Comparison of ENCODE assay signal across 1 cellular context in the genomic region with DNA sequence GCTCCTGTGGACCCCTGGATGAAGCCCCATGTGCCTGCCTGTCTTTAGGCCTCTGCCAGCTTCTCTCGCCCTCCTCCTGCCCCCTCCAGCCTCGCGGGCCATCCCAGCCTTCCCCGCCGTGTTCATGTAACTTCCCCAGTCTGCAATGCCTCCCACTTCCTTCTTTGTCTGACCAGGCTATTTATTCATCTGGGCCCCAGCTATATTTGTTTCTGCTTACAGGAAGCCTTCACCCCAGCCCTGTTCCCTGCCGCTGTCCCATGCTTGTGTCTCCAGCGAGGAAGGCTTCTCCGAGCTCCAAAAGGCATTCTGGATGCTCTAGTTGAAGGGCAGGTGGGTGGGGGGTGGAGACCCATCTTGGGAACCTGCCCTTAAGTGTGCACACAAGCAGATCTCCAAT.
TF ChIP-seq lines count a peak whose summit lies in the region.

No MANE protein-coding gene starts in this region.

TF ChIP-seq in K562, 482 proteins besides CTCF, POLR2A, EP300 and RAD21:
- TF ChIP-seq, protein P1, sequence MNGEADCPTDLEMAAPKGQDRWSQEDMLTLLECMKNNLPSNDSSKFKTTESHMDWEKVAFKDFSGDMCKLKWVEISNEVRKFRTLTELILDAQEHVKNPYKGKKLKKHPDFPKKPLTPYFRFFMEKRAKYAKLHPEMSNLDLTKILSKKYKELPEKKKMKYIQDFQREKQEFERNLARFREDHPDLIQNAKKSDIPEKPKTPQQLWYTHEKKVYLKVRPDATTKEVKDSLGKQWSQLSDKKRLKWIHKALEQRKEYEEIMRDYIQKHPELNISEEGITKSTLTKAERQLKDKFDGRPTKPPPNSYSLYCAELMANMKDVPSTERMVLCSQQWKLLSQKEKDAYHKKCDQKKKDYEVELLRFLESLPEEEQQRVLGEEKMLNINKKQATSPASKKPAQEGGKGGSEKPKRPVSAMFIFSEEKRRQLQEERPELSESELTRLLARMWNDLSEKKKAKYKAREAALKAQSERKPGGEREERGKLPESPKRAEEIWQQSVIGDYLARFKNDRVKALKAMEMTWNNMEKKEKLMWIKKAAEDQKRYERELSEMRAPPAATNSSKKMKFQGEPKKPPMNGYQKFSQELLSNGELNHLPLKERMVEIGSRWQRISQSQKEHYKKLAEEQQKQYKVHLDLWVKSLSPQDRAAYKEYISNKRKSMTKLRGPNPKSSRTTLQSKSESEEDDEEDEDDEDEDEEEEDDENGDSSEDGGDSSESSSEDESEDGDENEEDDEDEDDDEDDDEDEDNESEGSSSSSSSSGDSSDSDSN (IDR thresholded peaks at IDR 0.05; ENCODE audit: borderline replicate concordance in 1 of 2, low read depth in 2 of 2, low read length in 2 of 2): no peak
- TF ChIP-seq U2AF1 (optimal IDR thresholded peaks at IDR 0.05; ENCODE audit: low read depth, low read length) (no peak), SMARCA4 (IDR thresholded peaks at IDR 0.05) (no peak), HMG20A (CRISPR knock-in tag; conservative IDR thresholded peaks at IDR 0.05) (no peak), RBM17 (IDR thresholded peaks at IDR 0.05; ENCODE audit: borderline replicate concordance, low read depth, low read length) (no peak), ADNP (tag; IDR thresholded peaks at IDR 0.05) (no peak), ZFP1 (CRISPR knock-in tag; IDR thresholded peaks at IDR 0.05) (no peak), ZNF561 (CRISPR knock-in tag; conservative IDR thresholded peaks at IDR 0.05) (no peak), HEY1 (CRISPR knock-in tag; IDR thresholded peaks at IDR 0.05; ENCODE audit: borderline replicate concordance) (no peak), MIER1 (IDR thresholded peaks at IDR 0.05; ENCODE audit: low read depth) (no peak), SMAD2 (IDR thresholded peaks at IDR 0.05; ENCODE audit: low read depth, low read length) (no peak), ZFP30 (CRISPR knock-in tag; IDR thresholded peaks at IDR 0.05; ENCODE audit: borderline replicate concordance) (no peak), SPI1 (IDR thresholded peaks at IDR 0.05; ENCODE audit: borderline replicate concordance, low read depth, low read length) (peak; percentile 83; the same call in 1 of the 2 replicates)
- TF ChIP-seq, protein P2, sequence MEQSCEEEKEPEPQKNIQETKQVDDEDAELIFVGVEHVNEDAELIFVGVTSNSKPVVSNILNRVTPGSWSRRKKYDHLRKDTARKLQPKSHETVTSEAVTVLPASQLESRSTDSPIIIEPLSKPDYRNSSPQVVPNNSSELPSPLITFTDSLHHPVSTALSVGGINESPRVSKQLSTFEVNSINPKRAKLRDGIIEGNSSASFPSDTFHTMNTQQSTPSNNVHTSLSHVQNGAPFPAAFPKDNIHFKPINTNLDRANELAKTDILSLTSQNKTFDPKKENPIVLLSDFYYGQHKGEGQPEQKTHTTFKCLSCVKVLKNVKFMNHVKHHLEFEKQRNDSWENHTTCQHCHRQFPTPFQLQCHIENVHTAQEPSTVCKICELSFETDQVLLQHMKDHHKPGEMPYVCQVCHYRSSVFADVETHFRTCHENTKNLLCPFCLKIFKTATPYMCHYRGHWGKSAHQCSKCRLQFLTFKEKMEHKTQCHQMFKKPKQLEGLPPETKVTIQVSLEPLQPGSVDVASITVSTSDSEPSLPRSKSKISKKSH (CRISPR knock-in tag; IDR thresholded peaks at IDR 0.05): no peak
- TF ChIP-seq, protein P3, sequence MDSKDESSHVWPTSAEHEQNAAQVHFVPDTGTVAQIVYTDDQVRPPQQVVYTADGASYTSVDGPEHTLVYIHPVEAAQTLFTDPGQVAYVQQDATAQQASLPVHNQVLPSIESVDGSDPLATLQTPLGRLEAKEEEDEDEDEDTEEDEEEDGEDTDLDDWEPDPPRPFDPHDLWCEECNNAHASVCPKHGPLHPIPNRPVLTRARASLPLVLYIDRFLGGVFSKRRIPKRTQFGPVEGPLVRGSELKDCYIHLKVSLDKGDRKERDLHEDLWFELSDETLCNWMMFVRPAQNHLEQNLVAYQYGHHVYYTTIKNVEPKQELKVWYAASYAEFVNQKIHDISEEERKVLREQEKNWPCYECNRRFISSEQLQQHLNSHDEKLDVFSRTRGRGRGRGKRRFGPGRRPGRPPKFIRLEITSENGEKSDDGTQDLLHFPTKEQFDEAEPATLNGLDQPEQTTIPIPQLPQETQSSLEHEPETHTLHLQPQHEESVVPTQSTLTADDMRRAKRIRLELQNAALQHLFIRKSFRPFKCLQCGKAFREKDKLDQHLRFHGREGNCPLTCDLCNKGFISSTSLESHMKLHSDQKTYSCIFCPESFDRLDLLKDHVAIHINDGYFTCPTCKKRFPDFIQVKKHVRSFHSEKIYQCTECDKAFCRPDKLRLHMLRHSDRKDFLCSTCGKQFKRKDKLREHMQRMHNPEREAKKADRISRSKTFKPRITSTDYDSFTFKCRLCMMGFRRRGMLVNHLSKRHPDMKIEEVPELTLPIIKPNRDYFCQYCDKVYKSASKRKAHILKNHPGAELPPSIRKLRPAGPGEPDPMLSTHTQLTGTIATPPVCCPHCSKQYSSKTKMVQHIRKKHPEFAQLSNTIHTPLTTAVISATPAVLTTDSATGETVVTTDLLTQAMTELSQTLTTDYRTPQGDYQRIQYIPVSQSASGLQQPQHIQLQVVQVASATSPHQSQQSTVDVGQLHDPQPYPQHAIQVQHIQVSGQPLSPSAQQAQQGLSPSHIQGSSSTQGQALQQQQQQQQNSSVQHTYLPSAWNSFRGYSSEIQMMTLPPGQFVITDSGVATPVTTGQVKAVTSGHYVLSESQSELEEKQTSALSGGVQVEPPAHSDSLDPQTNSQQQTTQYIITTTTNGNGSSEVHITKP (IDR thresholded peaks at IDR 0.05; ENCODE audit: partially characterized antibody): peak; percentile 22
- TF ChIP-seq, protein P4, sequence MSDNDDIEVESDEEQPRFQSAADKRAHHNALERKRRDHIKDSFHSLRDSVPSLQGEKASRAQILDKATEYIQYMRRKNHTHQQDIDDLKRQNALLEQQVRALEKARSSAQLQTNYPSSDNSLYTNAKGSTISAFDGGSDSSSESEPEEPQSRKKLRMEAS (CRISPR knock-in tag; IDR thresholded peaks at IDR 0.05): peak; percentile 43; the same call in 1 of the 2 replicates
- TF ChIP-seq, protein P5, sequence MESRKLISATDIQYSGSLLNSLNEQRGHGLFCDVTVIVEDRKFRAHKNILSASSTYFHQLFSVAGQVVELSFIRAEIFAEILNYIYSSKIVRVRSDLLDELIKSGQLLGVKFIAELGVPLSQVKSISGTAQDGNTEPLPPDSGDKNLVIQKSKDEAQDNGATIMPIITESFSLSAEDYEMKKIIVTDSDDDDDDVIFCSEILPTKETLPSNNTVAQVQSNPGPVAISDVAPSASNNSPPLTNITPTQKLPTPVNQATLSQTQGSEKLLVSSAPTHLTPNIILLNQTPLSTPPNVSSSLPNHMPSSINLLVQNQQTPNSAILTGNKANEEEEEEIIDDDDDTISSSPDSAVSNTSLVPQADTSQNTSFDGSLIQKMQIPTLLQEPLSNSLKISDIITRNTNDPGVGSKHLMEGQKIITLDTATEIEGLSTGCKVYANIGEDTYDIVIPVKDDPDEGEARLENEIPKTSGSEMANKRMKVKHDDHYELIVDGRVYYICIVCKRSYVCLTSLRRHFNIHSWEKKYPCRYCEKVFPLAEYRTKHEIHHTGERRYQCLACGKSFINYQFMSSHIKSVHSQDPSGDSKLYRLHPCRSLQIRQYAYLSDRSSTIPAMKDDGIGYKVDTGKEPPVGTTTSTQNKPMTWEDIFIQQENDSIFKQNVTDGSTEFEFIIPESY (CRISPR knock-in tag; IDR thresholded peaks at IDR 0.05): 0 out of 2 replicates have a peak, but pooled peaks have one; percentile 19
- TF ChIP-seq, protein P6, sequence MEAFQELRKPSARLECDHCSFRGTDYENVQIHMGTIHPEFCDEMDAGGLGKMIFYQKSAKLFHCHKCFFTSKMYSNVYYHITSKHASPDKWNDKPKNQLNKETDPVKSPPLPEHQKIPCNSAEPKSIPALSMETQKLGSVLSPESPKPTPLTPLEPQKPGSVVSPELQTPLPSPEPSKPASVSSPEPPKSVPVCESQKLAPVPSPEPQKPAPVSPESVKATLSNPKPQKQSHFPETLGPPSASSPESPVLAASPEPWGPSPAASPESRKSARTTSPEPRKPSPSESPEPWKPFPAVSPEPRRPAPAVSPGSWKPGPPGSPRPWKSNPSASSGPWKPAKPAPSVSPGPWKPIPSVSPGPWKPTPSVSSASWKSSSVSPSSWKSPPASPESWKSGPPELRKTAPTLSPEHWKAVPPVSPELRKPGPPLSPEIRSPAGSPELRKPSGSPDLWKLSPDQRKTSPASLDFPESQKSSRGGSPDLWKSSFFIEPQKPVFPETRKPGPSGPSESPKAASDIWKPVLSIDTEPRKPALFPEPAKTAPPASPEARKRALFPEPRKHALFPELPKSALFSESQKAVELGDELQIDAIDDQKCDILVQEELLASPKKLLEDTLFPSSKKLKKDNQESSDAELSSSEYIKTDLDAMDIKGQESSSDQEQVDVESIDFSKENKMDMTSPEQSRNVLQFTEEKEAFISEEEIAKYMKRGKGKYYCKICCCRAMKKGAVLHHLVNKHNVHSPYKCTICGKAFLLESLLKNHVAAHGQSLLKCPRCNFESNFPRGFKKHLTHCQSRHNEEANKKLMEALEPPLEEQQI (IDR thresholded peaks at IDR 0.05): no peak
- TF ChIP-seq, protein P7, sequence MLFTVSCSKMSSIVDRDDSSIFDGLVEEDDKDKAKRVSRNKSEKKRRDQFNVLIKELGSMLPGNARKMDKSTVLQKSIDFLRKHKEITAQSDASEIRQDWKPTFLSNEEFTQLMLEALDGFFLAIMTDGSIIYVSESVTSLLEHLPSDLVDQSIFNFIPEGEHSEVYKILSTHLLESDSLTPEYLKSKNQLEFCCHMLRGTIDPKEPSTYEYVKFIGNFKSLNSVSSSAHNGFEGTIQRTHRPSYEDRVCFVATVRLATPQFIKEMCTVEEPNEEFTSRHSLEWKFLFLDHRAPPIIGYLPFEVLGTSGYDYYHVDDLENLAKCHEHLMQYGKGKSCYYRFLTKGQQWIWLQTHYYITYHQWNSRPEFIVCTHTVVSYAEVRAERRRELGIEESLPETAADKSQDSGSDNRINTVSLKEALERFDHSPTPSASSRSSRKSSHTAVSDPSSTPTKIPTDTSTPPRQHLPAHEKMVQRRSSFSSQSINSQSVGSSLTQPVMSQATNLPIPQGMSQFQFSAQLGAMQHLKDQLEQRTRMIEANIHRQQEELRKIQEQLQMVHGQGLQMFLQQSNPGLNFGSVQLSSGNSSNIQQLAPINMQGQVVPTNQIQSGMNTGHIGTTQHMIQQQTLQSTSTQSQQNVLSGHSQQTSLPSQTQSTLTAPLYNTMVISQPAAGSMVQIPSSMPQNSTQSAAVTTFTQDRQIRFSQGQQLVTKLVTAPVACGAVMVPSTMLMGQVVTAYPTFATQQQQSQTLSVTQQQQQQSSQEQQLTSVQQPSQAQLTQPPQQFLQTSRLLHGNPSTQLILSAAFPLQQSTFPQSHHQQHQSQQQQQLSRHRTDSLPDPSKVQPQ (CRISPR knock-in tag; IDR thresholded peaks at IDR 0.05; ENCODE audit: borderline replicate concordance): no peak
- TF ChIP-seq, protein P8, sequence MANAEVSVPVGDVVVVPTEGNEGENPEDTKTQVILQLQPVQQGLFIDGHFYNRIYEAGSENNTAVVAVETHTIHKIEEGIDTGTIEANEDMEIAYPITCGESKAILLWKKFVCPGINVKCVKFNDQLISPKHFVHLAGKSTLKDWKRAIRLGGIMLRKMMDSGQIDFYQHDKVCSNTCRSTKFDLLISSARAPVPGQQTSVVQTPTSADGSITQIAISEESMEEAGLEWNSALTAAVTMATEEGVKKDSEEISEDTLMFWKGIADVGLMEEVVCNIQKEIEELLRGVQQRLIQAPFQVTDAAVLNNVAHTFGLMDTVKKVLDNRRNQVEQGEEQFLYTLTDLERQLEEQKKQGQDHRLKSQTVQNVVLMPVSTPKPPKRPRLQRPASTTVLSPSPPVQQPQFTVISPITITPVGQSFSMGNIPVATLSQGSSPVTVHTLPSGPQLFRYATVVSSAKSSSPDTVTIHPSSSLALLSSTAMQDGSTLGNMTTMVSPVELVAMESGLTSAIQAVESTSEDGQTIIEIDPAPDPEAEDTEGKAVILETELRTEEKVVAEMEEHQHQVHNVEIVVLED (CRISPR knock-in tag; IDR thresholded peaks at IDR 0.05): no peak
- TF ChIP-seq, protein P9, sequence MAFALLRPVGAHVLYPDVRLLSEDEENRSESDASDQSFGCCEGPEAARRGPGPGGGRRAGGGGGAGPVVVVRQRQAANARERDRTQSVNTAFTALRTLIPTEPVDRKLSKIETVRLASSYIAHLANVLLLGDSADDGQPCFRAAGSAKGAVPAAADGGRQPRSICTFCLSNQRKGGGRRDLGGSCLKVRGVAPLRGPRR (CRISPR knock-in tag; IDR thresholded peaks at IDR 0.05): no peak
